Comparison of ENCODE assay signal across 1 cellular context in the genomic region with DNA sequence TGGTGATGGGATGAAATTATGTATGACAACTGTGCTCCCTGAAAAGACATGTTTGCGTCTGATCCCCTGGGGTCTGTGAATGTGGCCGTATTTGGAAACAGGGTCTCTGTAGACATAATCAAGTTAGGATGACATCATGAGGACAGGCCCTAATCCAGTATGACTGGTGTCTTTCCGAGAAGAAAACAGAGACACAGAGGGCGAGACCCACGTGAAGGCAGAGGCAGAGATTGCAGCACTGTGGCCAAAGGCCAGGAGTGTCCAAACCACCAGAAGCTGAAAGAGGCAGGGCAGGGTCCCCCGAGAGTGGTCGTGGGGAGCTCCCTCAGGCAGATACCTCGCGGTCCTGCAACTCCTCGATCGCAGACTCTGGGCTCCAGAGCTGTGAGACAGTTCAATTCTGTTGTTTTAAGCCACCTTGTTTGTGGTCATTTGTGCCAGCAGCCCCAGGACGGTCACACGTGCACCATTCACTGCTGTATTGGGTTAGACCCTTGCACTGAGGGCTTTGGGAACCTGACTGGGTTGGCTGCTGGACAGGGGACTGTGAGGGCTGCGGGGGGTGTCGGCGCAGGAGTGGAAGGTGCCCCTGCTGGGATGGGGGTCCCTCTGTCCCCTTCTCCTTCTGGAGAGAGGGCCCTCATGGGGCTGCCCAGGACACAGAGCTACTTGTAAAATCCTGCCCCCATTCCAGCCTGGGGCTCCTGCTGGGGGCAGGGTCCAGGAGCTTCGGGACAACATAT.
TF ChIP-seq lines count a peak whose summit lies in the region.

No MANE protein-coding gene starts in this region.

TF ChIP-seq in WTC11, 78 proteins besides CTCF, POLR2A, EP300 and RAD21 (continued from another document):
- TF ChIP-seq, protein P1, sequence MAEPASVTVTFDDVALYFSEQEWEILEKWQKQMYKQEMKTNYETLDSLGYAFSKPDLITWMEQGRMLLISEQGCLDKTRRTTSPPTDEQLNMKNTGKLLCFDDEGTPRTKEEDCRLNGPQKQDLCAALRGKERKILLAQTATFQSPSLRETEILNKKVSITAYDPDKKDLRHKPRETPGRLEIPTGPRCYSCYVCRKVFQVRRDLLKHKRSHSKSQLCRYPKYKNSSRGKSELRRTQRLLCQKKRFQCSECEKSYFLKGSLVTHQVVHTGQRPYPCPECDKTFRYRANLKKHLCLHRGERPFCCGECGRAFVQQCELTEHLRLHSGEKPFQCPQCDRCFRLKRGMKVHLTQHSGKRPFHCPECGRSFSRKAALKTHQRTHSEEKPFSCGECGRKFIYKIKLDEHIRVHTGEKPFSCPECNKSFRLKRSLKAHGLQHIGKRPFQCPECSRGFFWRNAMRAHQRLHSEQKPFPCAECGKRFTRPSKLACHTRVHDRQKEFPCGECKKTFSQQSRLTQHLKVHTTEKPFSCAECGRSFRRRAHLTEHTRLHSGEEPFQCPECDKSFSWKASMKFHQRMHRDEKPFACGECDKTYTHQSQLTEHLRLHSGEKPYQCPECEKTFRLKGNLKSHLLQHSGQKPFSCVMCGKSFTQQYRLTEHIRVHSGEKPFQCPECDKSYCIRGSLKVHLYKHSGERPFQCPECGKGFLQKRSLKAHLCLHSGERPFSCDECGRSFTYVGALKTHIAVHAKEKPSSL (CRISPR knock-in tag; conservative IDR thresholded peaks at IDR 0.05), result no peak
- TF ChIP-seq SMAD3 (CRISPR knock-in tag; IDR thresholded peaks at IDR 0.05; ENCODE audit: borderline replicate concordance) (no peak), SMAD4 (CRISPR knock-in tag; IDR thresholded peaks at IDR 0.05) (no peak), RELA (CRISPR knock-in tag; IDR thresholded peaks at IDR 0.05; ENCODE audit: borderline replicate concordance) (no peak), GABPB1 (CRISPR knock-in tag; IDR thresholded peaks at IDR 0.05) (no peak), FOXK1 (CRISPR knock-in tag; IDR thresholded peaks at IDR 0.05) (no peak), ZNF219 (CRISPR knock-in tag; IDR thresholded peaks at IDR 0.05; ENCODE audit: borderline replicate concordance) (no peak), TEAD4 (CRISPR knock-in tag; IDR thresholded peaks at IDR 0.05) (no peak), NR3C1 (CRISPR knock-in tag; conservative IDR thresholded peaks at IDR 0.05; ENCODE audit: low read depth) (no peak), IRF2 (CRISPR knock-in tag; IDR thresholded peaks at IDR 0.05; ENCODE audit: borderline replicate concordance, low read depth) (no peak), ZNF317 (CRISPR knock-in tag; IDR thresholded peaks at IDR 0.05; ENCODE audit: borderline replicate concordance, low read depth) (no peak), KAT7 (CRISPR knock-in tag; IDR thresholded peaks at IDR 0.05; ENCODE audit: borderline replicate concordance) (no peak)
- TF ChIP-seq, protein P2, sequence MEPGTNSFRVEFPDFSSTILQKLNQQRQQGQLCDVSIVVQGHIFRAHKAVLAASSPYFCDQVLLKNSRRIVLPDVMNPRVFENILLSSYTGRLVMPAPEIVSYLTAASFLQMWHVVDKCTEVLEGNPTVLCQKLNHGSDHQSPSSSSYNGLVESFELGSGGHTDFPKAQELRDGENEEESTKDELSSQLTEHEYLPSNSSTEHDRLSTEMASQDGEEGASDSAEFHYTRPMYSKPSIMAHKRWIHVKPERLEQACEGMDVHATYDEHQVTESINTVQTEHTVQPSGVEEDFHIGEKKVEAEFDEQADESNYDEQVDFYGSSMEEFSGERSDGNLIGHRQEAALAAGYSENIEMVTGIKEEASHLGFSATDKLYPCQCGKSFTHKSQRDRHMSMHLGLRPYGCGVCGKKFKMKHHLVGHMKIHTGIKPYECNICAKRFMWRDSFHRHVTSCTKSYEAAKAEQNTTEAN (CRISPR knock-in tag; IDR thresholded peaks at IDR 0.05), result no peak
- TF ChIP-seq, protein P3, sequence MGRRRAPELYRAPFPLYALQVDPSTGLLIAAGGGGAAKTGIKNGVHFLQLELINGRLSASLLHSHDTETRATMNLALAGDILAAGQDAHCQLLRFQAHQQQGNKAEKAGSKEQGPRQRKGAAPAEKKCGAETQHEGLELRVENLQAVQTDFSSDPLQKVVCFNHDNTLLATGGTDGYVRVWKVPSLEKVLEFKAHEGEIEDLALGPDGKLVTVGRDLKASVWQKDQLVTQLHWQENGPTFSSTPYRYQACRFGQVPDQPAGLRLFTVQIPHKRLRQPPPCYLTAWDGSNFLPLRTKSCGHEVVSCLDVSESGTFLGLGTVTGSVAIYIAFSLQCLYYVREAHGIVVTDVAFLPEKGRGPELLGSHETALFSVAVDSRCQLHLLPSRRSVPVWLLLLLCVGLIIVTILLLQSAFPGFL (CRISPR knock-in tag; IDR thresholded peaks at IDR 0.05; ENCODE audit: borderline replicate concordance), result no peak
- TF ChIP-seq, protein P4, sequence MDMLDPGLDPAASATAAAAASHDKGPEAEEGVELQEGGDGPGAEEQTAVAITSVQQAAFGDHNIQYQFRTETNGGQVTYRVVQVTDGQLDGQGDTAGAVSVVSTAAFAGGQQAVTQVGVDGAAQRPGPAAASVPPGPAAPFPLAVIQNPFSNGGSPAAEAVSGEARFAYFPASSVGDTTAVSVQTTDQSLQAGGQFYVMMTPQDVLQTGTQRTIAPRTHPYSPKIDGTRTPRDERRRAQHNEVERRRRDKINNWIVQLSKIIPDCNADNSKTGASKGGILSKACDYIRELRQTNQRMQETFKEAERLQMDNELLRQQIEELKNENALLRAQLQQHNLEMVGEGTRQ (CRISPR knock-in tag; IDR thresholded peaks at IDR 0.05), result no peak
